Comparison of ENCODE assay signal across 15 cellular contexts in genomic region chr10:5512881-5513698, GRCh38. TPM values are rescaled to one million over a fixed set of nuclear protein-coding genes. Genes with fewer than 3 reads are reported as not detected.
DNase-seq lines count a peak whose midpoint lies in the region; ATAC-seq, FAIRE-seq and TF ChIP-seq lines count a peak whose summit lies in the region.
"Had no signal": no experiment of that assay in that cellular context is flagged by ENCODE, and none has a peak within 500 bp of the region (broad histone marks: within the 10 kb centered on the region; RNA-seq: fewer than 3 reads in every experiment).

No MANE protein-coding gene starts in this region.

- no peak for TF ChIP-seq EP300 in K562 (IDR thresholded peaks at IDR 0.05; ENCODE audit: low read length)

- no peaks in the 10 kb centered on the region; the same call in 2 of the 3 replicates for H3K36me3 ChIP-seq in K562 (ENCODE audit: control insufficient read depth, insufficient read depth, low read length)

- TF ChIP-seq RAD21 in K562 (CRISPR knock-in tag; conservative IDR thresholded peaks at IDR 0.05 in 1 of 2, IDR thresholded peaks at IDR 0.05 in 1 of 2): no peak

- peak; percentile 61 for DNase-seq in Ammon's horn (ENCODE audit: low spot score)
- DNase-seq in NCI-H526 (lab: John Stamatoyannopoulos, UW): peak; percentile 23 to 54
- DNase-seq in K562 (ENCODE audit: extremely low read depth in 1 of 4, low spot score in 3 of 4): no peak
- DNase-seq in posterior vena cava (ENCODE audit: low spot score): peak; percentile 34
- DNase-seq in NCI-H345 treated with DMSO at 0.1 percent for 48 hours (lab: John Stamatoyannopoulos, UW; ENCODE audit: unreplicated experiment): no peak
- no peak for DNase-seq in HT-29 (ENCODE audit: low spot score)
- DNase-seq: activated B cell treated with CpG ODN at 0.5 μM for 24 hours, DMS79, NCI-H1092, NCI-H345 had no signal

- no peaks in the 10 kb centered on the region for H3K27me3 ChIP-seq in K562 (ENCODE audit: control insufficient read depth in 2 of 2, insufficient read depth in 2 of 2, low read length in 2 of 2)

- in situ Hi-C loops in K562 (cut with MboI): no loop called here

- POLR2A ChIA-PET in K562 (lab: Yijun Ruan, JAX): no interaction called here

- no peak for FAIRE-seq in K562 (lab: Jason Lieb, UNC)
- FAIRE-seq: H54 had no signal

- CTCF ChIA-PET in K562 (lab: Yijun Ruan, JAX; ENCODE audit: low intra/inter-chr PET ratio): no interaction called here

- no peak for TF ChIP-seq POLR2A in K562 (conservative IDR thresholded peaks at IDR 0.05)

- H4K20me1 ChIP-seq in K562 (replicated peaks; ENCODE audit: control insufficient read depth, insufficient read depth, low read length): no peaks in the 10 kb centered on the region

- no peak for TF ChIP-seq CTCF in K562 (IDR thresholded peaks at IDR 0.05 in 2 of 3, conservative IDR thresholded peaks at IDR 0.05 in 1 of 3; ENCODE audit: insufficient read depth in 2 of 3, low read depth in 1 of 3, low read length in 3 of 3)

- no peak overlapping the region for H3K27ac ChIP-seq in K562 (ENCODE audit: extremely low read depth, low read depth, low read length)

- no peaks in the 10 kb centered on the region for H3K9me1 ChIP-seq in K562 (ENCODE audit: control insufficient read depth, insufficient read depth, low read length)

- no peaks in the 10 kb centered on the region for H3K9me3 ChIP-seq in K562 (replicated peaks; ENCODE audit: control insufficient read depth, insufficient read depth, low read depth, low read length)

- intact Hi-C loops in K562 (cut with micrococcal nuclease) (no loop called here), posterior vena cava (cut with DNase I) (no loop called here)

- WGBS in K562 (ENCODE audit: insufficient coverage, low coverage, missing lambda C conversion rate): 57% methylated on average over 14 of the region's 17 CpGs

- H3K4me1 ChIP-seq in K562 (replicated peaks in 1 of 2; ENCODE audit: control insufficient read depth in 2 of 2, insufficient read depth in 2 of 2, low read length in 2 of 2): peaks cover 30 to 31% of the 10 kb centered on the region in 2 experiments

- H3K4me2 ChIP-seq in K562 (ENCODE audit: insufficient read depth, low read length): no peak overlapping the region

- no peaks in the 10 kb centered on the region for H3K79me2 ChIP-seq in K562 (ENCODE audit: control insufficient read depth, insufficient read depth, low read length)

- H2AFZ ChIP-seq in K562 (ENCODE audit: low read depth, low read length): 0 out of 2 replicates have a peak overlapping the region, but pooled peaks have one; percentile 25

- ATAC-seq in K562 (no peak), GM21576 (IDR thresholded peaks at IDR 0.05; ENCODE audit: unreplicated experiment) (no peak), HG03378 (IDR thresholded peaks at IDR 0.05; ENCODE audit: unreplicated experiment) (no peak)
- ATAC-seq: left lobe of liver had no signal

- no peak overlapping the region for H3K9ac ChIP-seq in K562 (ENCODE audit: insufficient read depth in 1 of 2, low read depth in 2 of 2, low read length in 2 of 2)

- BruUV-seq in K562 (replicated peaks; lab: Mats Ljungman, UMichigan): no TSS peak

- H3K4me3 ChIP-seq in K562: no peak overlapping the region

TF ChIP-seq in K562, 482 proteins besides CTCF, POLR2A, EP300 and RAD21:
- TF ChIP-seq ARID3B (CRISPR knock-in tag; IDR thresholded peaks at IDR 0.05; ENCODE audit: borderline replicate concordance) (no peak), MEIS2 (IDR thresholded peaks at IDR 0.05; ENCODE audit: partially characterized antibody) (peak; percentile 37)

RNA-seq across cellular contexts. Expression of gene CALML3, which starts 11.7 kb away (rescaled TPM):
- total RNA-seq in K562 (2011; cell fraction: chromatin; rRNA removed; ENCODE audit: low replicate concordance): not detected in 2 replicates
- not detected in 2 replicates for total RNA-seq in K562 (2011; cell fraction: nucleolus; rRNA removed)
- total RNA-seq in K562 (2011; cell fraction: nucleoplasm; rRNA removed): not detected in 2 replicates
- total RNA-seq in K562 (2014; rRNA removed): not detected in 2 replicates
- not detected in 2 replicates for total RNA-seq in K562 (2014; rRNA removed; fragmentation: Illumina TruSeq; extraction: Trizol)
- not detected in 2 replicates for total RNA-seq in K562 (2015; rRNA removed; fragmentation: Illumina TruSeq; extraction: Trizol)
- not detected in 2 replicates for total RNA-seq in K562 (2021)
- polyA plus RNA-seq in K562 (2011; rRNA removed): not detected in 2 replicates
- polyA plus RNA-seq in K562 (2011; cell fraction: cytosol; rRNA removed): not detected in 2 replicates
- not detected in 2 replicates for polyA plus RNA-seq in K562 (2011; cell fraction: nucleus; rRNA removed)
- polyA plus RNA-seq in K562 (2012): not detected in 2 replicates
- not detected in 2 replicates for polyA plus RNA-seq in K562 (2014; fragmentation: Illumina TruSeq; extraction: Trizol)
- polyA plus RNA-seq in K562 (2014; fragmentation: Nextera tagmentation; extraction: Ambion mirVana): not detected
- polyA plus RNA-seq in K562 (2014; rRNA removed): not detected in 2 replicates
- not detected in 2 replicates for polyA minus RNA-seq in K562 (2011; rRNA and poly(A)+ RNA removed)
- polyA minus RNA-seq in K562 (2011; cell fraction: cytosol; rRNA and poly(A)+ RNA removed): not detected in 2 replicates
- polyA minus RNA-seq in K562 (2011; cell fraction: nucleus; rRNA and poly(A)+ RNA removed): not detected in 2 replicates
- not detected for total RNA-seq in posterior vena cava
- total RNA-seq in HT-29 (2014; rRNA removed; shearing (Covaris generic)): not detected in 2 replicates
- total RNA-seq: activated B cell treated with CpG ODN at 0.5 μM for 24 hours, left lobe of liver, renal cortical epithelial cell had no signal

RNA-seq across cellular contexts. Expression of gene CALML5, which starts 13.7 kb away (rescaled TPM):
- not detected in 2 replicates for total RNA-seq in K562 (2011; cell fraction: chromatin; rRNA removed; ENCODE audit: low replicate concordance)
- not detected in 2 replicates for total RNA-seq in K562 (2011; cell fraction: nucleolus; rRNA removed)
- not detected in 2 replicates for total RNA-seq in K562 (2011; cell fraction: nucleoplasm; rRNA removed)
- total RNA-seq in K562 (2014; rRNA removed): not detected in 2 replicates
- total RNA-seq in K562 (2014; rRNA removed; fragmentation: Illumina TruSeq; extraction: Trizol): not detected in 2 replicates
- not detected in 2 replicates for total RNA-seq in K562 (2015; rRNA removed; fragmentation: Illumina TruSeq; extraction: Trizol)
- not detected in 2 replicates for total RNA-seq in K562 (2021)
- polyA plus RNA-seq in K562 (2011; rRNA removed): not detected in 2 replicates
- not detected in 2 replicates for polyA plus RNA-seq in K562 (2011; cell fraction: cytosol; rRNA removed)
- polyA plus RNA-seq in K562 (2011; cell fraction: nucleus; rRNA removed): not detected in 2 replicates
- not detected in 2 replicates for polyA plus RNA-seq in K562 (2012)
- polyA plus RNA-seq in K562 (2014; fragmentation: Illumina TruSeq; extraction: Trizol): not detected in 2 replicates
- polyA plus RNA-seq in K562 (2014; fragmentation: Nextera tagmentation; extraction: Ambion mirVana): not detected
- not detected in 2 replicates for polyA plus RNA-seq in K562 (2014; rRNA removed)
- not detected in 2 replicates for polyA minus RNA-seq in K562 (2011; rRNA and poly(A)+ RNA removed)
- not detected in 2 replicates for polyA minus RNA-seq in K562 (2011; cell fraction: cytosol; rRNA and poly(A)+ RNA removed)
- polyA minus RNA-seq in K562 (2011; cell fraction: nucleus; rRNA and poly(A)+ RNA removed): not detected in 2 replicates
- not detected for total RNA-seq in posterior vena cava
- total RNA-seq in HT-29 (2014; rRNA removed; shearing (Covaris generic)): 0.71 and 1.7 TPM in 2 replicates
- total RNA-seq: activated B cell treated with CpG ODN at 0.5 μM for 24 hours, left lobe of liver, renal cortical epithelial cell had no signal

Comparison
In these comparisons a context has a peak if more than half of its experiments do, and no peak if none do; other contexts are left out.
1. DNase-seq: peak in Ammon's horn (single experiment), NCI-H526 (2 of 2) and posterior vena cava (single experiment); none in K562 (0 of 4), NCI-H345 treated with DMSO at 0.1 percent for 48 hours (single experiment) and HT-29 (single experiment).